23 cellular contexts compared by ENCODE assay signal in the genomic region with DNA sequence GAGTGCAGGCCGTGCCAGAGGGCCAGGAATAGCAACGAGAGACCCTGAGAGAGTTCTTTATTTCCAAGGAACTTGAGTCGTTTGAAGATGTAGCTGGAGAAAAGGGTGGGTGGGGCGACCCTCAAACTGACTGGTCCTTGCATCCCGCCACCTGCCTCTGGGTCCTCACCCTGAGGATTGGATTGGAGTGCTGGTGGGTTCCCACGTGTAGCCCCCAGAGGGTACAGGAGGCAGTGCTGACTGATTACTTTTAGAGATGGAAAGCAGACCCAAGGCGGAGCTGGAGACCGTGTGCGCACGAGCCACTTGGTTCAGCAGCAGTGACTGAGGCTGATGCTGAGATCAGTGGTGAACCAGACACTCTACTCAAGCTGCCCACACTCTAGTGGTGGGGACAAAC. TPM values are rescaled to one million over a fixed set of nuclear protein-coding genes. Genes with fewer than 3 reads are reported as not detected.
A peak's percentile ranks its signal among the peaks of the same experiment; 100 is the strongest.
DNase-seq lines count a peak whose midpoint lies in the region; ATAC-seq, FAIRE-seq and TF ChIP-seq lines count a peak whose summit lies in the region.
"Had no signal": no experiment of that assay in that cellular context is flagged by ENCODE, and none has a peak within 500 bp of the region (broad histone marks: within the 10 kb centered on the region; RNA-seq: fewer than 3 reads in every experiment).

No MANE protein-coding gene starts in this region.

- no peak overlapping the region for H2AFZ ChIP-seq in HepG2 (ENCODE audit: low read length)

- ATAC-seq in HepG2, result no peak
- ATAC-seq in right lobe of liver, result no peak
- ATAC-seq in central memory CD8-positive, alpha-beta T cell (replicated peaks; ENCODE audit: extremely low read depth, poor library complexity, severe bottlenecking), result no peak

- no peak for TF ChIP-seq EP300 in HepG2 (IDR thresholded peaks at IDR 0.05; ENCODE audit: low read depth in 2 of 2, low read length in 2 of 2)
- TF ChIP-seq EP300 in HepG2 (CRISPR knock-in tag; IDR thresholded peaks at IDR 0.05; ENCODE audit: borderline replicate concordance), result no peak

- H3K4me1 Mint-ChIP-seq in central memory CD8-positive, alpha-beta T cell, result no peaks in the 10 kb centered on the region
- H3K4me1 Mint-ChIP-seq in type B pancreatic cell (ENCODE audit: unreplicated experiment), result no peaks in the 10 kb centered on the region

- no peak for TF ChIP-seq RAD21 in HepG2 (CRISPR knock-in tag; IDR thresholded peaks at IDR 0.05)

- H3K9me3 ChIP-seq in HepG2 (ENCODE audit: low read length) (no peaks in the 10 kb centered on the region), right lobe of liver (no peaks in the 10 kb centered on the region)
- H3K9me3 ChIP-seq: breast epithelium had no signal

- H3K27me3 ChIP-seq in HepG2 (ENCODE audit: control insufficient read depth in 1 of 2, insufficient read depth in 2 of 2, low read length in 2 of 2) (no peaks in the 10 kb centered on the region), right lobe of liver (no peaks in the 10 kb centered on the region)
- H3K27me3 ChIP-seq: breast epithelium had no signal

- CTCF ChIA-PET in HepG2 (lab: Yijun Ruan, JAX; ENCODE audit: low intra/inter-chr PET ratio, low total read pairs), result no interaction called here

- no peak overlapping the region for H3K4me3 Mint-ChIP-seq in central memory CD8-positive, alpha-beta T cell
- H3K4me3 Mint-ChIP-seq in type B pancreatic cell, result no peak overlapping the region
- H3K4me3 Mint-ChIP-seq: neural crest cell had no signal

- H3K79me2 ChIP-seq in HepG2 (ENCODE audit: insufficient read depth, low read length), result peaks cover 4% of the 10 kb centered on the region

- WGBS in HepG2 (ENCODE audit: low lambda C conversion rate), result 95% methylated on average over 10 of the region's 10 CpGs
- WGBS in right lobe of liver (ENCODE audit: insufficient coverage, low coverage, low lambda C conversion rate, missing lambda C conversion rate), result 92% methylated on average over 6 of the region's 10 CpGs

- no peak for FAIRE-seq in HepG2 (lab: Jason Lieb, UNC)

- H3K9ac ChIP-seq in HepG2 (ENCODE audit: insufficient read depth, low read depth, low read length), result no peak overlapping the region
- H3K9ac ChIP-seq: KMS-11 had no signal

- peaks cover 47% of the 10 kb centered on the region for H3K36me3 Mint-ChIP-seq in central memory CD8-positive, alpha-beta T cell (ENCODE audit: insufficient read depth)
- peaks cover 42% of the 10 kb centered on the region for H3K36me3 Mint-ChIP-seq in type B pancreatic cell

- peak overlapping the region; percentile 79 for H3K27ac Mint-ChIP-seq in central memory CD8-positive, alpha-beta T cell (ENCODE audit: low read depth)
- H3K27ac Mint-ChIP-seq in type B pancreatic cell, result peak overlapping the region; percentile 88

- H3K27ac ChIP-seq in HepG2 (ENCODE audit: extremely low read length, insufficient read depth, low read length), result no peak overlapping the region
- no peak overlapping the region for H3K27ac ChIP-seq in right lobe of liver
- H3K27ac ChIP-seq: breast epithelium, KMS-11 had no signal

- H3K27me3 Mint-ChIP-seq in central memory CD8-positive, alpha-beta T cell, result no peaks in the 10 kb centered on the region
- no peaks in the 10 kb centered on the region for H3K27me3 Mint-ChIP-seq in type B pancreatic cell

- H3K4me3 ChIP-seq in HepG2 (replicated peaks in 1 of 3; ENCODE audit: insufficient read depth in 1 of 3, low read depth in 2 of 3, low read length in 3 of 3) (no peak overlapping the region), right lobe of liver (no peak overlapping the region)
- H3K4me3 ChIP-seq: breast epithelium had no signal

- no TSS peak for BruUV-seq in HepG2 (replicated peaks; lab: Mats Ljungman, UMichigan)

- H3K4me2 ChIP-seq in HepG2 (ENCODE audit: low read depth, low read length), result no peak overlapping the region
- H3K4me2 ChIP-seq: KMS-11 had no signal

- H3K36me3 ChIP-seq in HepG2 (replicated peaks in 1 of 2; ENCODE audit: control insufficient read depth in 1 of 2, insufficient read depth in 2 of 2, low read length in 2 of 2) (peaks cover 17 to 42% of the 10 kb centered on the region in 2 experiments), right lobe of liver (peaks cover 4 to 82% (median 46%) of the 10 kb centered on the region in 4 donors)

- no peaks in the 10 kb centered on the region for H4K20me1 ChIP-seq in HepG2 (ENCODE audit: insufficient read depth, low read length)

- POLR2A ChIA-PET in HepG2 (lab: Yijun Ruan, JAX), result interaction anchor here (2.1 to 5.1 kb wide), 3 partner anchors 31 to 40 kb away, joined by 9 to 52 read pairs (median 12); partner anchors contain the start of genes C12orf57, LPCAT3 and RNU7-1

- no peaks in the 10 kb centered on the region for H3K9me3 Mint-ChIP-seq in central memory CD8-positive, alpha-beta T cell
- H3K9me3 Mint-ChIP-seq in type B pancreatic cell, result no peaks in the 10 kb centered on the region
- H3K9me3 Mint-ChIP-seq: neural crest cell had no signal

- TF ChIP-seq POLR2A in HepG2 (IDR thresholded peaks at IDR 0.05; ENCODE audit: insufficient read depth in 1 of 2, low read depth in 2 of 2, low read length in 2 of 2), result peak in 1 of 2 experiments; percentile 6; a peak in 2 of 4 replicates
- no peak for TF ChIP-seq POLR2A in right lobe of liver (IDR thresholded peaks at IDR 0.05)

- in situ Hi-C loops in HepG2 (cut with HindIII; ENCODE audit: extremely low pct_ligation_motif_present, low pct_unique_long_range_greater_than_20kb), result no loop called here

- TF ChIP-seq CTCF in HepG2 (CRISPR knock-in tag; IDR thresholded peaks at IDR 0.05), result no peak
- no peak for TF ChIP-seq CTCF in right lobe of liver (IDR thresholded peaks at IDR 0.05)
- no peak for TF ChIP-seq CTCF in type B pancreatic cell (conservative IDR thresholded peaks at IDR 0.05)

- intact Hi-C loops in HepG2 (cut with micrococcal nuclease; ENCODE audit: unreplicated experiment) (no loop called here), right lobe of liver (cut with DNase I) (no loop called here)

- DNase-seq in HepG2 (ENCODE audit: low spot score), result no peak
- no peak for DNase-seq in right lobe of liver
- DNase-seq in central memory CD8-positive, alpha-beta T cell (ENCODE audit: low spot score in 2 of 2), result no peak
- DNase-seq in type B pancreatic cell (ENCODE audit: extremely low spot score, unreplicated experiment), result no peak
- no peak for DNase-seq in activated CD4-positive, alpha-beta T cell treated with anti-CD3 and anti-CD28 coated beads for 4 hours
- no peak for DNase-seq in 8988T
- DNase-seq: activated T-cell treated with anti-CD3 and anti-CD28 coated beads for 4 hours; DMS153; foreskin melanocyte; hypothalamus; kidney glomerular epithelial cell; mesendoderm; NCI-H2081 treated with DMSO at 0.1 percent for 48 hours; NCI-H524 treated with DMSO at 0.1 percent for 48 hours; retina; stimulated activated CD4-positive, alpha-beta T cell treated with anti-CD3 and anti-CD28 coated beads, Interleukin-15, amount 100 ng/mL, for 24 hours; stimulated activated naive CD4-positive, alpha-beta T cell had no signal

- peaks cover 53% of the 10 kb centered on the region for H3K4me1 ChIP-seq in HepG2 (ENCODE audit: insufficient read depth, low read length)
- H3K4me1 ChIP-seq in right lobe of liver, result peaks cover 0 to 27% (median 12%) of the 10 kb centered on the region in 4 donors
- H3K4me1 ChIP-seq: breast epithelium had no signal

RNA-seq across cellular contexts. Expression of gene EMG1, which starts 6.9 kb away (rescaled TPM):
- total RNA-seq in HepG2 (2016; rRNA removed; fragmentation: Illumina TruSeq; extraction: Trizol) (130 and 190 TPM in 2 replicates), right lobe of liver (10 to 100 TPM; 13.2 to 28.1 (median 18.9) TPM), type B pancreatic cell (ENCODE audit: low replicate concordance) (46.5 and 108 TPM in 2 replicates)
- total RNA-seq in HepG2 (2016; cell fraction: cytosol; rRNA removed; fragmentation: Illumina TruSeq; extraction: Trizol; ENCODE audit: low read depth), result 38.0 and 40.3 TPM in 2 replicates
- total RNA-seq in HepG2 (2016; cell fraction: insoluble cytoplasmic fraction; rRNA removed; fragmentation: Illumina TruSeq; extraction: Trizol), result 130 and 206 TPM in 2 replicates
- 62.9 and 63.2 TPM in 2 replicates for total RNA-seq in HepG2 (2016; cell fraction: membrane; rRNA removed; fragmentation: Illumina TruSeq; extraction: Trizol)
- 52.9 and 57.8 TPM in 2 replicates for total RNA-seq in HepG2 (2016; cell fraction: nucleus; rRNA removed; fragmentation: Illumina TruSeq; extraction: Trizol)
- polyA plus RNA-seq in HepG2 (2011; rRNA removed), result 57.7 and 76.3 TPM in 2 replicates
- polyA plus RNA-seq in HepG2 (2011; cell fraction: cytosol; rRNA removed), result 64.6 and 65.8 TPM in 2 replicates
- 29.6 and 30.6 TPM in 2 replicates for polyA plus RNA-seq in HepG2 (2011; cell fraction: nucleus; rRNA removed)
- polyA plus RNA-seq in HepG2 (2012), result 77.8 and 90.4 TPM in 2 replicates
- polyA plus RNA-seq in HepG2 (2016; cell fraction: cytosol; fragmentation: Illumina TruSeq; extraction: Trizol; ENCODE audit: low read depth), result 33.8 and 36.4 TPM in 2 replicates
- 134 and 149 TPM in 2 replicates for polyA plus RNA-seq in HepG2 (2016; cell fraction: insoluble cytoplasmic fraction; fragmentation: Illumina TruSeq; extraction: Trizol; ENCODE audit: low read depth)
- 37.6 and 40.6 TPM in 2 replicates for polyA plus RNA-seq in HepG2 (2016; cell fraction: membrane; fragmentation: Illumina TruSeq; extraction: Trizol; ENCODE audit: low read depth)
- polyA plus RNA-seq in HepG2 (2016; cell fraction: nucleus; fragmentation: Illumina TruSeq; extraction: Trizol; ENCODE audit: insufficient read depth, low read depth), result 54.7 and 59.5 TPM in 2 replicates
- 28.0 and 64.6 TPM in 2 replicates for polyA minus RNA-seq in HepG2 (2011; rRNA and poly(A)+ RNA removed; ENCODE audit: low replicate concordance)
- polyA minus RNA-seq in HepG2 (2011; cell fraction: cytosol; rRNA and poly(A)+ RNA removed), result 16.4 and 18.5 TPM in 2 replicates
- polyA minus RNA-seq in HepG2 (2011; cell fraction: nucleus; rRNA and poly(A)+ RNA removed), result 29.6 and 33.3 TPM in 2 replicates

RNA-seq across cellular contexts. Expression of gene PHB2, which starts 7.2 kb away (rescaled TPM):
- total RNA-seq in HepG2 (2016; rRNA removed; fragmentation: Illumina TruSeq; extraction: Trizol) (291 and 394 TPM in 2 replicates), right lobe of liver (100 to 1,000 TPM in 4 of 6 experiments, 10 to 100 TPM in 2; 95.5 to 215 (median 122) TPM), type B pancreatic cell (ENCODE audit: low replicate concordance) (252 and 377 TPM in 2 replicates)
- total RNA-seq in HepG2 (2016; cell fraction: cytosol; rRNA removed; fragmentation: Illumina TruSeq; extraction: Trizol; ENCODE audit: low read depth), result 224 and 243 TPM in 2 replicates
- total RNA-seq in HepG2 (2016; cell fraction: insoluble cytoplasmic fraction; rRNA removed; fragmentation: Illumina TruSeq; extraction: Trizol), result 284 and 404 TPM in 2 replicates
- 358 and 365 TPM in 2 replicates for total RNA-seq in HepG2 (2016; cell fraction: membrane; rRNA removed; fragmentation: Illumina TruSeq; extraction: Trizol)
- total RNA-seq in HepG2 (2016; cell fraction: nucleus; rRNA removed; fragmentation: Illumina TruSeq; extraction: Trizol), result 232 and 256 TPM in 2 replicates
- 425 and 468 TPM in 2 replicates for polyA plus RNA-seq in HepG2 (2011; rRNA removed)
- polyA plus RNA-seq in HepG2 (2011; cell fraction: cytosol; rRNA removed), result 471 and 553 TPM in 2 replicates
- polyA plus RNA-seq in HepG2 (2011; cell fraction: nucleus; rRNA removed), result 362 and 507 TPM in 2 replicates
- 214 and 248 TPM in 2 replicates for polyA plus RNA-seq in HepG2 (2012)
- polyA plus RNA-seq in HepG2 (2016; cell fraction: cytosol; fragmentation: Illumina TruSeq; extraction: Trizol; ENCODE audit: low read depth), result 212 and 232 TPM in 2 replicates
- polyA plus RNA-seq in HepG2 (2016; cell fraction: insoluble cytoplasmic fraction; fragmentation: Illumina TruSeq; extraction: Trizol; ENCODE audit: low read depth), result 290 and 308 TPM in 2 replicates
- 313 and 326 TPM in 2 replicates for polyA plus RNA-seq in HepG2 (2016; cell fraction: membrane; fragmentation: Illumina TruSeq; extraction: Trizol; ENCODE audit: low read depth)
- 428 and 438 TPM in 2 replicates for polyA plus RNA-seq in HepG2 (2016; cell fraction: nucleus; fragmentation: Illumina TruSeq; extraction: Trizol; ENCODE audit: insufficient read depth, low read depth)
- 299 and 308 TPM in 2 replicates for polyA minus RNA-seq in HepG2 (2011; rRNA and poly(A)+ RNA removed; ENCODE audit: low replicate concordance)
- polyA minus RNA-seq in HepG2 (2011; cell fraction: cytosol; rRNA and poly(A)+ RNA removed), result 80.4 and 95.3 TPM in 2 replicates
- 135 and 142 TPM in 2 replicates for polyA minus RNA-seq in HepG2 (2011; cell fraction: nucleus; rRNA and poly(A)+ RNA removed)

RNA-seq across cellular contexts. Expression of gene PTPN6, which starts 26.5 kb away (rescaled TPM):
- total RNA-seq in HepG2 (2016; rRNA removed; fragmentation: Illumina TruSeq; extraction: Trizol), result 9.5 and 10.6 TPM in 2 replicates
- 2.7 and 2.8 TPM in 2 replicates for total RNA-seq in HepG2 (2016; cell fraction: cytosol; rRNA removed; fragmentation: Illumina TruSeq; extraction: Trizol; ENCODE audit: low read depth)
- 9.8 and 10.6 TPM in 2 replicates for total RNA-seq in HepG2 (2016; cell fraction: insoluble cytoplasmic fraction; rRNA removed; fragmentation: Illumina TruSeq; extraction: Trizol)
- total RNA-seq in HepG2 (2016; cell fraction: membrane; rRNA removed; fragmentation: Illumina TruSeq; extraction: Trizol), result 5.0 and 5.3 TPM in 2 replicates
- 6.1 and 6.3 TPM in 2 replicates for total RNA-seq in HepG2 (2016; cell fraction: nucleus; rRNA removed; fragmentation: Illumina TruSeq; extraction: Trizol)
- 9.1 and 10.5 TPM in 2 replicates for polyA plus RNA-seq in HepG2 (2011; rRNA removed)
- polyA plus RNA-seq in HepG2 (2011; cell fraction: cytosol; rRNA removed), result 8.0 and 10.7 TPM in 2 replicates
- polyA plus RNA-seq in HepG2 (2011; cell fraction: nucleus; rRNA removed), result 13.2 and 17.8 TPM in 2 replicates
- 9.0 and 12.4 TPM in 2 replicates for polyA plus RNA-seq in HepG2 (2012)
- polyA plus RNA-seq in HepG2 (2016; cell fraction: cytosol; fragmentation: Illumina TruSeq; extraction: Trizol; ENCODE audit: low read depth), result 1.6 and 1.7 TPM in 2 replicates
- polyA plus RNA-seq in HepG2 (2016; cell fraction: insoluble cytoplasmic fraction; fragmentation: Illumina TruSeq; extraction: Trizol; ENCODE audit: low read depth), result 8.9 and 12.5 TPM in 2 replicates
- polyA plus RNA-seq in HepG2 (2016; cell fraction: membrane; fragmentation: Illumina TruSeq; extraction: Trizol; ENCODE audit: low read depth), result 3.1 and 4.4 TPM in 2 replicates
- polyA plus RNA-seq in HepG2 (2016; cell fraction: nucleus; fragmentation: Illumina TruSeq; extraction: Trizol; ENCODE audit: insufficient read depth, low read depth), result 17.8 and 18.0 TPM in 2 replicates
- polyA minus RNA-seq in HepG2 (2011; rRNA and poly(A)+ RNA removed; ENCODE audit: low replicate concordance), result 14.7 and 22.7 TPM in 2 replicates
- 10.0 and 10.3 TPM in 2 replicates for polyA minus RNA-seq in HepG2 (2011; cell fraction: cytosol; rRNA and poly(A)+ RNA removed)
- polyA minus RNA-seq in HepG2 (2011; cell fraction: nucleus; rRNA and poly(A)+ RNA removed), result 4.1 and 4.2 TPM in 2 replicates
- total RNA-seq in right lobe of liver, result 10 to 100 TPM; 12.1 to 30.6 (median 19.4) TPM
- total RNA-seq in type B pancreatic cell (ENCODE audit: low replicate concordance), result 15.6 and 61.0 TPM in 2 replicates

RNA-seq across cellular contexts. Expression of gene C12orf57, which starts 33.8 kb away (rescaled TPM):
- total RNA-seq in HepG2 (2016; rRNA removed; fragmentation: Illumina TruSeq; extraction: Trizol) (84.0 and 89.7 TPM in 2 replicates), right lobe of liver (100 to 1,000 TPM in 2 of 6 experiments, 10 to 100 TPM in 4; 47.6 to 189 (median 70.5) TPM), type B pancreatic cell (ENCODE audit: low replicate concordance) (220 and 275 TPM in 2 replicates)
- total RNA-seq in HepG2 (2016; cell fraction: cytosol; rRNA removed; fragmentation: Illumina TruSeq; extraction: Trizol; ENCODE audit: low read depth), result 98.3 and 102 TPM in 2 replicates
- total RNA-seq in HepG2 (2016; cell fraction: insoluble cytoplasmic fraction; rRNA removed; fragmentation: Illumina TruSeq; extraction: Trizol), result 84.2 and 105 TPM in 2 replicates
- total RNA-seq in HepG2 (2016; cell fraction: membrane; rRNA removed; fragmentation: Illumina TruSeq; extraction: Trizol), result 106 and 113 TPM in 2 replicates
- total RNA-seq in HepG2 (2016; cell fraction: nucleus; rRNA removed; fragmentation: Illumina TruSeq; extraction: Trizol), result 42.1 and 43.4 TPM in 2 replicates
- polyA plus RNA-seq in HepG2 (2011; rRNA removed), result 287 and 302 TPM in 2 replicates
- 405 and 458 TPM in 2 replicates for polyA plus RNA-seq in HepG2 (2011; cell fraction: cytosol; rRNA removed)
- 151 and 164 TPM in 2 replicates for polyA plus RNA-seq in HepG2 (2011; cell fraction: nucleus; rRNA removed)
- 75.2 and 129 TPM in 2 replicates for polyA plus RNA-seq in HepG2 (2012)
- polyA plus RNA-seq in HepG2 (2016; cell fraction: cytosol; fragmentation: Illumina TruSeq; extraction: Trizol; ENCODE audit: low read depth), result 86.1 and 87.7 TPM in 2 replicates
- 98.5 and 104 TPM in 2 replicates for polyA plus RNA-seq in HepG2 (2016; cell fraction: insoluble cytoplasmic fraction; fragmentation: Illumina TruSeq; extraction: Trizol; ENCODE audit: low read depth)
- polyA plus RNA-seq in HepG2 (2016; cell fraction: membrane; fragmentation: Illumina TruSeq; extraction: Trizol; ENCODE audit: low read depth), result 96.1 and 98.2 TPM in 2 replicates
- 57.2 and 57.4 TPM in 2 replicates for polyA plus RNA-seq in HepG2 (2016; cell fraction: nucleus; fragmentation: Illumina TruSeq; extraction: Trizol; ENCODE audit: insufficient read depth, low read depth)
- polyA minus RNA-seq in HepG2 (2011; rRNA and poly(A)+ RNA removed; ENCODE audit: low replicate concordance), result 93.0 and 145 TPM in 2 replicates
- 36.8 and 41.7 TPM in 2 replicates for polyA minus RNA-seq in HepG2 (2011; cell fraction: cytosol; rRNA and poly(A)+ RNA removed)
- polyA minus RNA-seq in HepG2 (2011; cell fraction: nucleus; rRNA and poly(A)+ RNA removed), result 37.5 and 38.8 TPM in 2 replicates

RNA-seq across cellular contexts. Expression of gene RNU7-1, which starts 34.0 kb away (rescaled TPM):
- not detected in 2 replicates for total RNA-seq in HepG2 (2016; rRNA removed; fragmentation: Illumina TruSeq; extraction: Trizol)
- not detected in 2 replicates for total RNA-seq in HepG2 (2016; cell fraction: cytosol; rRNA removed; fragmentation: Illumina TruSeq; extraction: Trizol; ENCODE audit: low read depth)
- not detected in 2 replicates for total RNA-seq in HepG2 (2016; cell fraction: insoluble cytoplasmic fraction; rRNA removed; fragmentation: Illumina TruSeq; extraction: Trizol)
- total RNA-seq in HepG2 (2016; cell fraction: membrane; rRNA removed; fragmentation: Illumina TruSeq; extraction: Trizol), result not detected in 2 replicates
- not detected in 2 replicates for total RNA-seq in HepG2 (2016; cell fraction: nucleus; rRNA removed; fragmentation: Illumina TruSeq; extraction: Trizol)
- not detected in 2 replicates for polyA plus RNA-seq in HepG2 (2011; rRNA removed)
- not detected in 2 replicates for polyA plus RNA-seq in HepG2 (2011; cell fraction: cytosol; rRNA removed)
- polyA plus RNA-seq in HepG2 (2011; cell fraction: nucleus; rRNA removed), result not detected in 2 replicates
- not detected in 2 replicates for polyA plus RNA-seq in HepG2 (2012)
- not detected in 2 replicates for polyA plus RNA-seq in HepG2 (2016; cell fraction: cytosol; fragmentation: Illumina TruSeq; extraction: Trizol; ENCODE audit: low read depth)
- not detected in 2 replicates for polyA plus RNA-seq in HepG2 (2016; cell fraction: insoluble cytoplasmic fraction; fragmentation: Illumina TruSeq; extraction: Trizol; ENCODE audit: low read depth)
- polyA plus RNA-seq in HepG2 (2016; cell fraction: membrane; fragmentation: Illumina TruSeq; extraction: Trizol; ENCODE audit: low read depth), result not detected in 2 replicates
- not detected in 2 replicates for polyA plus RNA-seq in HepG2 (2016; cell fraction: nucleus; fragmentation: Illumina TruSeq; extraction: Trizol; ENCODE audit: insufficient read depth, low read depth)
- polyA minus RNA-seq in HepG2 (2011; rRNA and poly(A)+ RNA removed; ENCODE audit: low replicate concordance), result not detected in 2 replicates
- polyA minus RNA-seq in HepG2 (2011; cell fraction: cytosol; rRNA and poly(A)+ RNA removed), result not detected in 2 replicates
- polyA minus RNA-seq in HepG2 (2011; cell fraction: nucleus; rRNA and poly(A)+ RNA removed), result not detected in 2 replicates
- total RNA-seq in right lobe of liver, result not detected
- not detected in 2 replicates for total RNA-seq in type B pancreatic cell (ENCODE audit: low replicate concordance)
- total RNA-seq: breast epithelium, neural crest cell, urinary bladder had no signal
- polyA plus RNA-seq: adipose tissue, AG04450, urinary bladder had no signal
